Comparison of ENCODE assay signal across 2 cellular contexts in genomic region chr2:214244847-214245246, GRCh38.
A peak's percentile ranks its signal among the peaks of the same experiment; 100 is the strongest.
TF ChIP-seq lines count a peak whose summit lies in the region.

No MANE protein-coding gene starts in this region.

TF ChIP-seq in Ishikawa, 13 proteins besides CTCF, POLR2A, EP300 and RAD21:
- TF ChIP-seq TCF12 (IDR thresholded peaks at IDR 0.05; ENCODE audit: low read depth) (peak; percentile 52; the same call in 1 of the 2 replicates), MAX (IDR thresholded peaks at IDR 0.05) (no peak; the same call in 1 of the 2 replicates), FOXM1 (IDR thresholded peaks at IDR 0.05; ENCODE audit: borderline replicate concordance, low read depth) (peak; percentile 57; the same call in 1 of the 2 replicates), CEBPB (IDR thresholded peaks at IDR 0.05) (no peak), YY1 (IDR thresholded peaks at IDR 0.05; ENCODE audit: low read depth) (no peak), TEAD4 (IDR thresholded peaks at IDR 0.05) (peak; percentile 97), NFIC (IDR thresholded peaks at IDR 0.05) (peak; percentile 78), ZBTB7A (IDR thresholded peaks at IDR 0.05; ENCODE audit: low read depth) (no peak), USF1 (IDR thresholded peaks at IDR 0.05) (no peak), CREB1 (IDR thresholded peaks at IDR 0.05; ENCODE audit: low read depth) (no peak)

TF ChIP-seq in H1, 55 proteins besides CTCF, POLR2A, EP300 and RAD21:
- TF ChIP-seq SIX5 (IDR thresholded peaks at IDR 0.05; ENCODE audit: low read depth, low read length): no peak
- peak; percentile 75 for TF ChIP-seq TEAD4 (IDR thresholded peaks at IDR 0.05; ENCODE audit: low read depth, low read length)
